ENCODE assay signal across 3 cellular contexts in genomic region chr2:175963171-175963570, GRCh38. TPM values are rescaled to one million over a fixed set of nuclear protein-coding genes. Genes with fewer than 3 reads are reported as not detected.
DNase-seq lines count a peak whose midpoint lies in the region; ATAC-seq, FAIRE-seq and TF ChIP-seq lines count a peak whose summit lies in the region.
"Not testable (repeated sequence)": the region's sequence is repeated elsewhere in the genome, so short reads cannot be mapped to it uniquely, and the experiment has no call there.

No MANE protein-coding gene starts in this region.

- not testable (repeated sequence) for H3K4me2 ChIP-seq in K562 (ENCODE audit: insufficient read depth, low read length)

- H3K79me2 ChIP-seq in K562 (ENCODE audit: control insufficient read depth, insufficient read depth, low read length) = not testable (repeated sequence)

- CTCF ChIA-PET in HEK293 (lab: Yijun Ruan, JAX); K562 (lab: Yijun Ruan, JAX; ENCODE audit: low intra/inter-chr PET ratio): not testable (repeated sequence)

- not testable (repeated sequence) for DNase-seq in K562 (ENCODE audit: extremely low read depth in 1 of 4, low spot score in 3 of 4)

- not testable (repeated sequence) for H3K36me3 ChIP-seq in HEK293 (ENCODE audit: control insufficient read depth in 2 of 2, insufficient read depth in 1 of 2, low read length in 2 of 2)
- H3K36me3 ChIP-seq in K562 (ENCODE audit: control insufficient read depth, insufficient read depth, low read length) = peaks cover 10% of the 10 kb centered on the region; the same call in 2 of the 3 replicates

- not testable (repeated sequence) for H3K4me1 ChIP-seq in HEK293 (ENCODE audit: control insufficient read depth, insufficient read depth, low read length); K562 (replicated peaks in 1 of 2; ENCODE audit: control insufficient read depth in 2 of 2, insufficient read depth in 2 of 2, low read length in 2 of 2)

- not testable (repeated sequence) for H3K27ac ChIP-seq in HEK293 (ENCODE audit: extremely low read depth, low read depth, low read length); K562 (ENCODE audit: extremely low read depth, low read depth, low read length)

- not testable (repeated sequence) for H2AFZ ChIP-seq in K562 (ENCODE audit: low read depth, low read length)

- POLR2A ChIA-PET in HEK293 (lab: Yijun Ruan, JAX); K562 (lab: Yijun Ruan, JAX): not testable (repeated sequence)

- not testable (repeated sequence) for TF ChIP-seq POLR2A in K562 (conservative IDR thresholded peaks at IDR 0.05)

- not testable (repeated sequence) for H3K27me3 ChIP-seq in K562 (ENCODE audit: control insufficient read depth in 2 of 2, insufficient read depth in 2 of 2, low read length in 2 of 2)

- in situ Hi-C loops in K562 (cut with MboI) = not testable (repeated sequence)

- WGBS in K562 (ENCODE audit: insufficient coverage, low coverage, missing lambda C conversion rate) = 90% methylated on average over 2 of the region's 2 CpGs

- H3K4me3 ChIP-seq in HEK293 (ENCODE audit: low read depth, low read length); K562: not testable (repeated sequence)

- H3K9me3 ChIP-seq in HEK293 (ENCODE audit: control insufficient read depth, insufficient read depth, low read depth, low read length); K562 (replicated peaks; ENCODE audit: control insufficient read depth, insufficient read depth, low read depth, low read length): not testable (repeated sequence)

- not testable (repeated sequence) for H3K9me1 ChIP-seq in K562 (ENCODE audit: control insufficient read depth, insufficient read depth, low read length)

- not testable (repeated sequence) for BruUV-seq in K562 (replicated peaks; lab: Mats Ljungman, UMichigan)

- intact Hi-C loops in K562 (cut with micrococcal nuclease) = not testable (repeated sequence)

- TF ChIP-seq EP300 in K562 (IDR thresholded peaks at IDR 0.05; ENCODE audit: low read length) = not testable (repeated sequence)

- H4K20me1 ChIP-seq in K562 (replicated peaks; ENCODE audit: control insufficient read depth, insufficient read depth, low read length) = not testable (repeated sequence)

- not testable (repeated sequence) for H3K9ac ChIP-seq in K562 (ENCODE audit: insufficient read depth in 1 of 2, low read depth in 2 of 2, low read length in 2 of 2)

- ATAC-seq in SK-N-SH treated with all-trans-retinoic acid at 6 μM for 48 hours, K562: not testable (repeated sequence)

- not testable (repeated sequence) for TF ChIP-seq RAD21 in K562 (CRISPR knock-in tag; conservative IDR thresholded peaks at IDR 0.05 in 1 of 2, IDR thresholded peaks at IDR 0.05 in 1 of 2)

- not testable (repeated sequence) for TF ChIP-seq CTCF in HEK293 (tag by site-specific recombination; IDR thresholded peaks at IDR 0.05); K562 (IDR thresholded peaks at IDR 0.05 in 2 of 3, conservative IDR thresholded peaks at IDR 0.05 in 1 of 3; ENCODE audit: insufficient read depth in 2 of 3, low read depth in 1 of 3, low read length in 3 of 3)

- FAIRE-seq in K562 (lab: Jason Lieb, UNC) = not testable (repeated sequence)

TF ChIP-seq in HEK293, 187 proteins besides CTCF, POLR2A, EP300 and RAD21:
- TF ChIP-seq ZNF202 (tag by site-specific recombination; IDR thresholded peaks at IDR 0.05; ENCODE audit: borderline replicate concordance) (peak; percentile 24; the same call in 1 of the 2 replicates), ZNF146 (tag by site-specific recombination; IDR thresholded peaks at IDR 0.05) (peak; percentile 76)

TF ChIP-seq in SK-N-SH treated with all-trans-retinoic acid at 6 μM for 48 hours, 23 proteins besides CTCF, POLR2A, EP300 and RAD21:
- 0 out of 2 replicates have a peak, but pooled peaks have one; percentile 24 for TF ChIP-seq ZNF8 (CRISPR knock-in tag; IDR thresholded peaks at IDR 0.05)
TF ChIP-seq in SK-N-SH treated with all-trans-retinoic acid at 6 μM for 48 hours: peak in this region for 1; not testable (repeated sequence) for 22.

TF ChIP-seq in K562, 482 proteins besides CTCF, POLR2A, EP300 and RAD21:
- TF ChIP-seq ZNF146 (CRISPR knock-in tag; IDR thresholded peaks at IDR 0.05; ENCODE audit: unreplicated experiment) (peak; percentile 68), KDM1A (IDR thresholded peaks at IDR 0.05) (0 out of 4 replicates have a peak, but pooled peaks of 1 of the 2 experiments have one; percentile 14), BCOR (IDR thresholded peaks at IDR 0.05) (peak; percentile 57; the same call in 1 of the 2 replicates)

RNA-seq across cellular contexts. Expression of gene LNPK, which starts 38.9 kb away (rescaled TPM):
- 28.6 and 83.9 TPM in 2 replicates for total RNA-seq in K562 (2011; cell fraction: chromatin; rRNA removed; ENCODE audit: low replicate concordance)
- total RNA-seq in K562 (2011; cell fraction: nucleolus; rRNA removed) = 13.8 and 17.1 TPM in 2 replicates
- total RNA-seq in K562 (2011; cell fraction: nucleoplasm; rRNA removed) = 33.3 and 55.0 TPM in 2 replicates
- total RNA-seq in K562 (2014; rRNA removed) (18.8 and 19.9 TPM in 2 replicates), K562 (2014; rRNA removed; fragmentation: Illumina TruSeq; extraction: Trizol) (33.9 and 34.6 TPM in 2 replicates), K562 (2015; rRNA removed; fragmentation: Illumina TruSeq; extraction: Trizol) (28.1 and 31.1 TPM in 2 replicates), K562 (2021) (39.0 and 40.4 TPM in 2 replicates)
- polyA plus RNA-seq in K562 (2011; rRNA removed) (33.2 and 36.5 TPM in 2 replicates), K562 (2014; fragmentation: Illumina TruSeq; extraction: Trizol) (17.1 and 21.3 TPM in 2 replicates), K562 (2014; fragmentation: Nextera tagmentation; extraction: Ambion mirVana) (1 to 10 TPM; 6.4 to 8.7 TPM), K562 (2014; rRNA removed) (11.9 and 12.7 TPM in 2 replicates)
- 6.1 and 13.4 TPM in 2 replicates for polyA plus RNA-seq in K562 (2011; cell fraction: cytosol; rRNA removed)
- polyA plus RNA-seq in K562 (2011; cell fraction: nucleus; rRNA removed) = 12.5 and 23.2 TPM in 2 replicates
- polyA plus RNA-seq in K562 (2012) = 11.6 and 17.5 TPM in 2 replicates
- 49.7 and 57.3 TPM in 2 replicates for polyA minus RNA-seq in K562 (2011; rRNA and poly(A)+ RNA removed)
- polyA minus RNA-seq in K562 (2011; cell fraction: cytosol; rRNA and poly(A)+ RNA removed) = 16.7 and 26.4 TPM in 2 replicates
- polyA minus RNA-seq in K562 (2011; cell fraction: nucleus; rRNA and poly(A)+ RNA removed) = 26.5 and 56.3 TPM in 2 replicates
